ENCODE assay signal across 8 cellular contexts in genomic region chr14:104115691-104116543, GRCh38. TPM values are rescaled to one million over a fixed set of nuclear protein-coding genes. Genes with fewer than 3 reads are reported as not detected.
DNase-seq lines count a peak whose midpoint lies in the region; ATAC-seq and TF ChIP-seq lines count a peak whose summit lies in the region.

No MANE protein-coding gene starts in this region.

- H3K36me3 Mint-ChIP-seq in activated naive CD8-positive, alpha-beta T cell treated with anti-CD3 and anti-CD28 coated beads, Interleukin-2, amount 10 ng/mL, durations not matched to agents 7 days and 5 days, result no peaks in the 10 kb centered on the region
- no peaks in the 10 kb centered on the region for H3K36me3 Mint-ChIP-seq in activated CD4-positive, alpha-beta memory T cell treated with anti-CD3 and anti-CD28 coated beads for 36 hours
- no peaks in the 10 kb centered on the region for H3K36me3 Mint-ChIP-seq in activated T-helper 2 cell treated with anti-CD3 and anti-CD28 coated beads, Interferon-gamma antibody, Interleukin-2, Interleukin-4, amounts not matched to agents 10 μg/mL and 5 μg/mL and 100 μg/mL, durations not matched to agents 14 hours and 24 hours and 36 hours (ENCODE audit: low read depth)

- ATAC-seq in activated naive CD8-positive, alpha-beta T cell treated with anti-CD3 and anti-CD28 coated beads, Interleukin-2, amount 10 ng/mL, durations not matched to agents 7 days and 5 days (ENCODE audit: low read depth), result no peak
- no peak for ATAC-seq in GM18868 (IDR thresholded peaks at IDR 0.05; ENCODE audit: unreplicated experiment)
- no peak for ATAC-seq in HG02870 (IDR thresholded peaks at IDR 0.05; ENCODE audit: unreplicated experiment)

- CTCF ChIA-PET in HEK293 (lab: Yijun Ruan, JAX), result interaction anchor here (0.6 to 1.5 kb wide), 3 partner anchors 22 to 322 kb away, joined by 3 to 10 read pairs (median 3); no protein-coding TSS in a partner anchor
- CTCF ChIA-PET in activated CD4-positive, alpha-beta memory T cell treated with anti-CD3 and anti-CD28 coated beads for 36 hours (lab: Charles Lee), result interaction anchor here (0.7 to 2.2 kb wide), 2 partner anchors 21 to 38 kb away, joined by 3 to 6 read pairs; no protein-coding TSS in a partner anchor

- no peaks in the 10 kb centered on the region for H3K4me1 Mint-ChIP-seq in activated naive CD8-positive, alpha-beta T cell treated with anti-CD3 and anti-CD28 coated beads, Interleukin-2, amount 10 ng/mL, durations not matched to agents 7 days and 5 days
- no peaks in the 10 kb centered on the region for H3K4me1 Mint-ChIP-seq in activated CD4-positive, alpha-beta memory T cell treated with anti-CD3 and anti-CD28 coated beads for 36 hours (ENCODE audit: low read depth)
- H3K4me1 Mint-ChIP-seq in activated T-helper 2 cell treated with anti-CD3 and anti-CD28 coated beads, Interferon-gamma antibody, Interleukin-2, Interleukin-4, amounts not matched to agents 10 μg/mL and 5 μg/mL and 100 μg/mL, durations not matched to agents 14 hours and 24 hours and 36 hours (ENCODE audit: low read depth), result no peaks in the 10 kb centered on the region

- H3K27ac ChIP-seq in HEK293 (ENCODE audit: extremely low read depth, low read depth, low read length) (no peak overlapping the region), skin epidermis (peak overlapping the region; percentile 48 to 94 (median 87))

- H3K27ac Mint-ChIP-seq in activated naive CD8-positive, alpha-beta T cell treated with anti-CD3 and anti-CD28 coated beads, Interleukin-2, amount 10 ng/mL, durations not matched to agents 7 days and 5 days, result no peak overlapping the region
- H3K27ac Mint-ChIP-seq in activated CD4-positive, alpha-beta memory T cell treated with anti-CD3 and anti-CD28 coated beads for 36 hours, result no peak overlapping the region
- H3K27ac Mint-ChIP-seq in activated T-helper 2 cell treated with anti-CD3 and anti-CD28 coated beads, Interferon-gamma antibody, Interleukin-2, Interleukin-4, amounts not matched to agents 10 μg/mL and 5 μg/mL and 100 μg/mL, durations not matched to agents 14 hours and 24 hours and 36 hours, result no peak overlapping the region

- H3K36me3 ChIP-seq in HEK293 (ENCODE audit: control insufficient read depth in 2 of 2, insufficient read depth in 1 of 2, low read length in 2 of 2), result no peaks in the 10 kb centered on the region

- H3K4me1 ChIP-seq in HEK293 (ENCODE audit: control insufficient read depth, insufficient read depth, low read length), result no peaks in the 10 kb centered on the region; the same call in 1 of the 2 replicates

- H3K4me3 Mint-ChIP-seq in activated naive CD8-positive, alpha-beta T cell treated with anti-CD3 and anti-CD28 coated beads, Interleukin-2, amount 10 ng/mL, durations not matched to agents 7 days and 5 days, result no peak overlapping the region
- H3K4me3 Mint-ChIP-seq in activated CD4-positive, alpha-beta memory T cell treated with anti-CD3 and anti-CD28 coated beads for 36 hours, result no peak overlapping the region
- no peak overlapping the region for H3K4me3 Mint-ChIP-seq in activated T-helper 2 cell treated with anti-CD3 and anti-CD28 coated beads, Interferon-gamma antibody, Interleukin-2, Interleukin-4, amounts not matched to agents 10 μg/mL and 5 μg/mL and 100 μg/mL, durations not matched to agents 14 hours and 24 hours and 36 hours (ENCODE audit: low read depth)

- H3K27me3 Mint-ChIP-seq in activated naive CD8-positive, alpha-beta T cell treated with anti-CD3 and anti-CD28 coated beads, Interleukin-2, amount 10 ng/mL, durations not matched to agents 7 days and 5 days, result peaks cover 16% of the 10 kb centered on the region
- peaks cover 25% of the 10 kb centered on the region for H3K27me3 Mint-ChIP-seq in activated CD4-positive, alpha-beta memory T cell treated with anti-CD3 and anti-CD28 coated beads for 36 hours
- H3K27me3 Mint-ChIP-seq in activated T-helper 2 cell treated with anti-CD3 and anti-CD28 coated beads, Interferon-gamma antibody, Interleukin-2, Interleukin-4, amounts not matched to agents 10 μg/mL and 5 μg/mL and 100 μg/mL, durations not matched to agents 14 hours and 24 hours and 36 hours (ENCODE audit: low read depth), result peaks cover 19% of the 10 kb centered on the region

- no peaks in the 10 kb centered on the region for H3K9me3 ChIP-seq in HEK293 (ENCODE audit: control insufficient read depth, insufficient read depth, low read depth, low read length)
- no peaks in the 10 kb centered on the region for H3K9me3 ChIP-seq in iPS-18c (ENCODE audit: control insufficient read depth, insufficient read depth, low read length)

- H3K4me3 ChIP-seq in HEK293 (ENCODE audit: low read depth, low read length), result peak overlapping the region; percentile 30
- peak overlapping the region; percentile 51; the same call in 1 of the 2 replicates for H3K4me3 ChIP-seq in iPS-18c (ENCODE audit: insufficient read depth, low read depth, low read length)
- H3K4me3 ChIP-seq in skin epidermis, result peak overlapping the region; percentile 27 to 54 (median 41)

- no peaks in the 10 kb centered on the region for H3K9me3 Mint-ChIP-seq in activated naive CD8-positive, alpha-beta T cell treated with anti-CD3 and anti-CD28 coated beads, Interleukin-2, amount 10 ng/mL, durations not matched to agents 7 days and 5 days
- no peaks in the 10 kb centered on the region for H3K9me3 Mint-ChIP-seq in activated CD4-positive, alpha-beta memory T cell treated with anti-CD3 and anti-CD28 coated beads for 36 hours
- H3K9me3 Mint-ChIP-seq in activated T-helper 2 cell treated with anti-CD3 and anti-CD28 coated beads, Interferon-gamma antibody, Interleukin-2, Interleukin-4, amounts not matched to agents 10 μg/mL and 5 μg/mL and 100 μg/mL, durations not matched to agents 14 hours and 24 hours and 36 hours, result no peaks in the 10 kb centered on the region

- intact Hi-C loops in activated CD4-positive, alpha-beta memory T cell treated with anti-CD3 and anti-CD28 coated beads for 36 hours (cut with micrococcal nuclease), result no loop called here
- intact Hi-C loops in activated T-helper 2 cell treated with anti-CD3 and anti-CD28 coated beads, Interferon-gamma antibody, Interleukin-2, Interleukin-4, amounts not matched to agents 10 μg/mL and 5 μg/mL and 100 μg/mL, durations not matched to agents 14 hours and 24 hours and 36 hours (cut with micrococcal nuclease), result no loop called here

- TF ChIP-seq CTCF in HEK293 (tag by site-specific recombination; IDR thresholded peaks at IDR 0.05), result no peak

- POLR2A ChIA-PET in HEK293 (lab: Yijun Ruan, JAX), result no interaction called here
- POLR2A ChIA-PET in activated naive CD8-positive, alpha-beta T cell treated with anti-CD3 and anti-CD28 coated beads, Interleukin-2, amount 10 ng/mL, durations not matched to agents 7 days and 5 days (lab: Charles Lee), result no interaction called here
- POLR2A ChIA-PET in activated CD4-positive, alpha-beta memory T cell treated with anti-CD3 and anti-CD28 coated beads for 36 hours (lab: Charles Lee), result no interaction called here

- peak; percentile 28 for DNase-seq in activated naive CD8-positive, alpha-beta T cell treated with anti-CD3 and anti-CD28 coated beads, Interleukin-2, amount 10 ng/mL, durations not matched to agents 7 days and 5 days
- DNase-seq in activated CD4-positive, alpha-beta memory T cell treated with anti-CD3 and anti-CD28 coated beads for 36 hours, result no peak
- DNase-seq in activated T-helper 2 cell treated with anti-CD3 and anti-CD28 coated beads, Interferon-gamma antibody, Interleukin-2, Interleukin-4, amounts not matched to agents 10 μg/mL and 5 μg/mL and 100 μg/mL, durations not matched to agents 14 hours and 24 hours and 36 hours (ENCODE audit: low spot score), result no peak

TF ChIP-seq in HEK293, 187 proteins besides CTCF, POLR2A, EP300 and RAD21:
- TF ChIP-seq KLF1 (tag by site-specific recombination; IDR thresholded peaks at IDR 0.05) (peak; percentile 91), ZNF366 (tag by site-specific recombination; conservative IDR thresholded peaks at IDR 0.05) (no peak)

RNA-seq across cellular contexts. Expression of gene KIF26A, which starts 22.5 kb away (rescaled TPM):
- total RNA-seq in activated naive CD8-positive, alpha-beta T cell treated with anti-CD3 and anti-CD28 coated beads, Interleukin-2, amount 10 ng/mL, durations not matched to agents 7 days and 5 days, result under 1 TPM; 0.17 to 0.26 TPM
- total RNA-seq in activated CD4-positive, alpha-beta memory T cell treated with anti-CD3 and anti-CD28 coated beads for 36 hours, result under 1 TPM; 0.29 to 0.38 TPM
- total RNA-seq in activated T-helper 2 cell treated with anti-CD3 and anti-CD28 coated beads, Interferon-gamma antibody, Interleukin-2, Interleukin-4, amounts not matched to agents 10 μg/mL and 5 μg/mL and 100 μg/mL, durations not matched to agents 14 hours and 24 hours and 36 hours, result 0.28 and 0.34 TPM in 2 replicates

RNA-seq across cellular contexts. Expression of gene ASPG, which starts 30.4 kb away (rescaled TPM):
- total RNA-seq in activated naive CD8-positive, alpha-beta T cell treated with anti-CD3 and anti-CD28 coated beads, Interleukin-2, amount 10 ng/mL, durations not matched to agents 7 days and 5 days, result not detected
- not detected for total RNA-seq in activated CD4-positive, alpha-beta memory T cell treated with anti-CD3 and anti-CD28 coated beads for 36 hours
- not detected in 2 replicates for total RNA-seq in activated T-helper 2 cell treated with anti-CD3 and anti-CD28 coated beads, Interferon-gamma antibody, Interleukin-2, Interleukin-4, amounts not matched to agents 10 μg/mL and 5 μg/mL and 100 μg/mL, durations not matched to agents 14 hours and 24 hours and 36 hours
